Comparison of ENCODE assay signal across 19 cellular contexts in genomic region chr15:36950371-36950770, GRCh38.
A peak's percentile ranks its signal among the peaks of the same experiment; 100 is the strongest.
DNase-seq lines count a peak whose midpoint lies in the region; ATAC-seq and TF ChIP-seq lines count a peak whose summit lies in the region.
"Had no signal": no experiment of that assay in that cellular context is flagged by ENCODE, and none has a peak within 500 bp of the region (broad histone marks: within the 10 kb centered on the region; RNA-seq: fewer than 3 reads in every experiment).

No MANE protein-coding gene starts in this region.

- H3K9me3 ChIP-seq in cardiac muscle cell (ENCODE audit: low read depth) = no peaks in the 10 kb centered on the region
- H3K9me3 ChIP-seq: A549; BLaER1 treated with 17β-estradiol and CSF1 and Interleukin-3, amounts not matched to agents 10 nM and 100 nM; Caco-2 had no signal

- peaks cover 38% of the 10 kb centered on the region for H3K36me3 Mint-ChIP-seq in brain
- peaks cover 76% of the 10 kb centered on the region for H3K36me3 Mint-ChIP-seq in nephron progenitor cell (ENCODE audit: low read depth)
- H3K36me3 Mint-ChIP-seq: CD8-positive, alpha-beta T cell had no signal

- TF ChIP-seq CTCF in cardiac muscle cell (IDR thresholded peaks at IDR 0.05; ENCODE audit: low read depth, low read length) (no peak), brain (conservative IDR thresholded peaks at IDR 0.05) (no peak), nephron progenitor cell (IDR thresholded peaks at IDR 0.05) (no peak), GM13977 (IDR thresholded peaks at IDR 0.05; ENCODE audit: extremely low read depth, insufficient read depth, missing control alignments) (no peak)

- H3K4me1 Mint-ChIP-seq in brain (peaks cover 85% of the 10 kb centered on the region), nephron progenitor cell (peaks cover 75% of the 10 kb centered on the region)
- H3K4me1 Mint-ChIP-seq: B cell had no signal

- H3K27ac Mint-ChIP-seq in brain = peak overlapping the region in 4 of 5 experiments; percentile 36 to 86 (median 61)
- peak overlapping the region; percentile 18 for H3K27ac Mint-ChIP-seq in nephron progenitor cell
- H3K27ac Mint-ChIP-seq: B cell; CD4-positive, alpha-beta T cell; CD8-positive, alpha-beta T cell had no signal

- H3K4me1 ChIP-seq in cardiac muscle cell (ENCODE audit: low read depth) = peaks cover 86% of the 10 kb centered on the region
- H3K4me1 ChIP-seq: A549; BLaER1 treated with 17β-estradiol and CSF1 and Interleukin-3, amounts not matched to agents 10 nM and 100 nM had no signal

- in situ Hi-C loops in GM13977 (cut with MboI; ENCODE audit: low pct_unique_long_range_greater_than_20kb, low sequenced_read_pairs, unreplicated experiment) = no loop called here

- peak in 1 of 2 donors; percentile 50 for DNase-seq in cardiac muscle cell (ENCODE audit: low read depth in 1 of 2, low spot score in 1 of 2)
- DNase-seq in Right ventricle myocardium inferior (ENCODE audit: missing footprints) = no peak
- DNase-seq in nephron progenitor cell = no peak
- no peak for DNase-seq in GM13977 (ENCODE audit: low spot score)
- DNase-seq: AML-193; Caco-2; Calu3; CD4-positive, alpha-beta T cell; CD8-positive, alpha-beta T cell; DMS79 treated with DMSO at 0.1 percent for 48 hours; GF-D8 had no signal

- peak overlapping the region; percentile 88 for H3K27ac ChIP-seq in cardiac muscle cell
- H3K27ac ChIP-seq: 22Rv1; A549; BLaER1 treated with 17β-estradiol and CSF1 and Interleukin-3, amounts not matched to agents 10 nM and 100 nM; C4-2B had no signal

- H3K9me3 Mint-ChIP-seq in brain (no peaks in the 10 kb centered on the region), nephron progenitor cell (no peaks in the 10 kb centered on the region)
- H3K9me3 Mint-ChIP-seq: CD4-positive, alpha-beta T cell; CD8-positive, alpha-beta T cell had no signal

- ATAC-seq in Right ventricle myocardium inferior (no peak), GM21423 (IDR thresholded peaks at IDR 0.05; ENCODE audit: unreplicated experiment) (no peak), GM21515 (IDR thresholded peaks at IDR 0.05; ENCODE audit: unreplicated experiment) (no peak)
- ATAC-seq: A549; CD8-positive, alpha-beta T cell had no signal

- H3K36me3 ChIP-seq in cardiac muscle cell = peaks cover 6% of the 10 kb centered on the region
- H3K36me3 ChIP-seq: BLaER1 treated with 17β-estradiol and CSF1 and Interleukin-3, amounts not matched to agents 10 nM and 100 nM had no signal

- no peak overlapping the region for H3K4me3 ChIP-seq in cardiac muscle cell
- H3K4me3 ChIP-seq: A549; BLaER1 treated with 17β-estradiol and CSF1 and Interleukin-3, amounts not matched to agents 10 nM and 100 nM had no signal

- H3K27me3 ChIP-seq in cardiac muscle cell = no peaks in the 10 kb centered on the region
- H3K27me3 ChIP-seq: BLaER1 treated with 17β-estradiol and CSF1 and Interleukin-3, amounts not matched to agents 10 nM and 100 nM had no signal

- H3K4me3 Mint-ChIP-seq in brain = peak overlapping the region in 1 of 5 experiments; percentile 6
- H3K4me3 Mint-ChIP-seq in nephron progenitor cell = no peak overlapping the region
- H3K4me3 Mint-ChIP-seq: B cell; CD4-positive, alpha-beta T cell; CD8-positive, alpha-beta T cell had no signal

- H3K27me3 Mint-ChIP-seq in brain (no peaks in the 10 kb centered on the region), nephron progenitor cell (ENCODE audit: low read depth, poor library complexity) (peaks cover 2% of the 10 kb centered on the region)
- H3K27me3 Mint-ChIP-seq: B cell had no signal

- intact Hi-C loops in Right ventricle myocardium inferior (cut with DNase I) = no loop called here
